Comparison of ENCODE assay signal across 1 cellular context in the genomic region with DNA sequence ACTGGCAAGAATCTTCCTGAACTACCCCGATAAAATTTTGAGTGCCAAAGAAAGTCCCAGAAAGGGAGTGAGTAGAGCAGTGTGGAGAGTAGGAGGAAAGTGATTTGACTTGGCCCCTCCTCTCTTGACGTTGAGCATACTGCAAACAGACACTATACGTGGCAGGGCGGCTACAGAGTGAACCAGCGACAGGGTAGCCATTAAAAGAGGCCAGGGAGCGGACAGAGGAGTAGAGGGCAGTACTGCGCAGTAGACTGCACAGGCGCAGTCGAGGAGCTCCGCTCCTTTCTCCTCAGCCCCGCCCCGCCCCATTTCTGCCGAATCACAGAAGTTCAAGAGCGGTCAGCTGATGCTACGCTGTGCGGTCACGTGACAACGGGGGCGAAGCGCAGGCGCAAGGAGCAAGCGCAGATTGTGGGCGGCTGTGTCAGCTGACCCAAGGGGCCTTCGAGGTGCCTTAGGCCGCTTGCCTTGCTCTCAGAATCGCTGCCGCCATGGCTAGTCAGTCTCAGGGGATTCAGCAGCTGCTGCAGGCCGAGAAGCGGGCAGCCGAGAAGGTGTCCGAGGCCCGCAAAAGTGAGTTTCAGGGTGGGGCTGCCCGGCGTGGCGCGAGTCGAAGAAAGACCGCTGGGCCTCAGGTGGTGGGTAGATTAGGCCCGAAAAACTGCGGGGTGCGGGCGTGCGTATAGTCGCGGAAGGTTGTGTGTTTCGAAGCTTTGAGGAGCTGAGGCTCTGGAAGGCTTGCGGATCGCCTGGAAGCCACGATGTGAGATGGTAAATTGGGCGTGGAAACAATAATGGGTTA.
TF ChIP-seq lines count a peak whose summit lies in the region.

Gene ATP6V1G1 (plus strand): TSS at position 425 of the 805 bp plus-strand sequence. CDS start 70 bp downstream, at position 495.

TF ChIP-seq in HEK293, 187 proteins besides CTCF, POLR2A, EP300 and RAD21 (continued from another document):
- TF ChIP-seq ZNF138 (tag by site-specific recombination; IDR thresholded peaks at IDR 0.05; ENCODE audit: borderline replicate concordance) (no peak), ZNF114 (tag by site-specific recombination; IDR thresholded peaks at IDR 0.05) (no peak), ZNF549 (tag by site-specific recombination; IDR thresholded peaks at IDR 0.05) (no peak), SETDB1 (IDR thresholded peaks at IDR 0.05; ENCODE audit: insufficient read length, low read length) (no peak), ZNF768 (tag by site-specific recombination; IDR thresholded peaks at IDR 0.05) (no peak), ZEB2 (tag by site-specific recombination; IDR thresholded peaks at IDR 0.05) (peak; percentile 25; the same call in 1 of the 2 replicates), ZNF350 (tag by site-specific recombination; IDR thresholded peaks at IDR 0.05) (no peak), ZNF792 (tag by site-specific recombination; IDR thresholded peaks at IDR 0.05) (no peak), ZSCAN18 (tag by site-specific recombination; IDR thresholded peaks at IDR 0.05) (no peak), ZNF530 (tag by site-specific recombination; IDR thresholded peaks at IDR 0.05; ENCODE audit: low read depth) (no peak), ZNF221 (tag by site-specific recombination; IDR thresholded peaks at IDR 0.05; ENCODE audit: borderline replicate concordance) (no peak)
TF ChIP-seq in HEK293: peak in this region for 31.
